In the genomic region with DNA sequence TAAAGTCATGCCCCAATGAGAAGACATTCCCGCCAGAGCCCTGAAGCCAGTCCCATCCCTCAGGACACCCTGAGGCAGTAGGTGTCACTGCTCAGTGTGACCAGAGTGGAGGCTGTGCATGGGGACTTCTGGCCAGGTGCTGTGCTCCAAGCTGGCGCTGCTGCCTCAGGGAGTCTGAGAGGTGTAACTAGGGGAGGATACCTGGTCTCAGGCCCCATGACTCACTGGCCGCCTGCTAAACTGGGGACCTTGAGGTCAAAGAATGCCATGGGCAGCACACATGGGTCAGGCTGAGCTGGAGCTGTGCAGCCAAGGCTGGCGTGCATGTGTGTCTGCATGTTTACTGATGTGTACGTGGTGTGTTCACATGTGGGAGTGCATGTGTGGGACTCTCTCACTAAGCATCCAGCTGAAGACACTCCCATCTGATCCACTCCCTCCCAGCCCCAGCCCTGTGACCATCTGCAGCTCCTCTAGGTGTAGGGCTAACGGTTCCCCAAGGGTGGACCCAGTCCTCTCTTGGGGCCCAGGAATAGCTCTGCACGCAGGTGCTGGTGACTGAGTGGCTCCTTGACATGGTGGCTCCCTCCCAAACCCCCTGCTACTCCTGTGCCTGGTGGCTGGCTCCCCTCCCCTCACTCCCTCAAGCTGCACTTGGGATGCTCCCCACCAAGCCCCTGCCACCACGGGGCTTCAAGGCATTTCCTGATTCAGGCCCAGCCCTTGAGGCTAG, we compare ENCODE assay signal across 1 cellular context.
TF ChIP-seq lines count a peak whose summit lies in the region.

No MANE protein-coding gene starts in this region.

TF ChIP-seq in SK-N-SH treated with all-trans-retinoic acid at 6 μM for 48 hours, 23 proteins besides CTCF, POLR2A, EP300 and RAD21 (continued from another document):
- TF ChIP-seq, protein P1, sequence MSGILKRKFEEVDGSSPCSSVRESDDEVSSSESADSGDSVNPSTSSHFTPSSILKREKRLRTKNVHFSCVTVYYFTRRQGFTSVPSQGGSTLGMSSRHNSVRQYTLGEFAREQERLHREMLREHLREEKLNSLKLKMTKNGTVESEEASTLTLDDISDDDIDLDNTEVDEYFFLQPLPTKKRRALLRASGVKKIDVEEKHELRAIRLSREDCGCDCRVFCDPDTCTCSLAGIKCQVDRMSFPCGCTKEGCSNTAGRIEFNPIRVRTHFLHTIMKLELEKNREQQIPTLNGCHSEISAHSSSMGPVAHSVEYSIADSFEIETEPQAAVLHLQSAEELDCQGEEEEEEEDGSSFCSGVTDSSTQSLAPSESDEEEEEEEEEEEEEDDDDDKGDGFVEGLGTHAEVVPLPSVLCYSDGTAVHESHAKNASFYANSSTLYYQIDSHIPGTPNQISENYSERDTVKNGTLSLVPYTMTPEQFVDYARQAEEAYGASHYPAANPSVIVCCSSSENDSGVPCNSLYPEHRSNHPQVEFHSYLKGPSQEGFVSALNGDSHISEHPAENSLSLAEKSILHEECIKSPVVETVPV (CRISPR knock-in tag; IDR thresholded peaks at IDR 0.05) = no peak
- no peak for TF ChIP-seq GLIS3 (CRISPR knock-in tag; IDR thresholded peaks at IDR 0.05)
- TF ChIP-seq ISL1 (CRISPR knock-in tag; IDR thresholded peaks at IDR 0.05) = no peak
- TF ChIP-seq, protein P2, sequence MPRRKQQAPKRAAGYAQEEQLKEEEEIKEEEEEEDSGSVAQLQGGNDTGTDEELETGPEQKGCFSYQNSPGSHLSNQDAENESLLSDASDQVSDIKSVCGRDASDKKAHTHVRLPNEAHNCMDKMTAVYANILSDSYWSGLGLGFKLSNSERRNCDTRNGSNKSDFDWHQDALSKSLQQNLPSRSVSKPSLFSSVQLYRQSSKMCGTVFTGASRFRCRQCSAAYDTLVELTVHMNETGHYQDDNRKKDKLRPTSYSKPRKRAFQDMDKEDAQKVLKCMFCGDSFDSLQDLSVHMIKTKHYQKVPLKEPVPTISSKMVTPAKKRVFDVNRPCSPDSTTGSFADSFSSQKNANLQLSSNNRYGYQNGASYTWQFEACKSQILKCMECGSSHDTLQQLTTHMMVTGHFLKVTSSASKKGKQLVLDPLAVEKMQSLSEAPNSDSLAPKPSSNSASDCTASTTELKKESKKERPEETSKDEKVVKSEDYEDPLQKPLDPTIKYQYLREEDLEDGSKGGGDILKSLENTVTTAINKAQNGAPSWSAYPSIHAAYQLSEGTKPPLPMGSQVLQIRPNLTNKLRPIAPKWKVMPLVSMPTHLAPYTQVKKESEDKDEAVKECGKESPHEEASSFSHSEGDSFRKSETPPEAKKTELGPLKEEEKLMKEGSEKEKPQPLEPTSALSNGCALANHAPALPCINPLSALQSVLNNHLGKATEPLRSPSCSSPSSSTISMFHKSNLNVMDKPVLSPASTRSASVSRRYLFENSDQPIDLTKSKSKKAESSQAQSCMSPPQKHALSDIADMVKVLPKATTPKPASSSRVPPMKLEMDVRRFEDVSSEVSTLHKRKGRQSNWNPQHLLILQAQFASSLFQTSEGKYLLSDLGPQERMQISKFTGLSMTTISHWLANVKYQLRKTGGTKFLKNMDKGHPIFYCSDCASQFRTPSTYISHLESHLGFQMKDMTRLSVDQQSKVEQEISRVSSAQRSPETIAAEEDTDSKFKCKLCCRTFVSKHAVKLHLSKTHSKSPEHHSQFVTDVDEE (CRISPR knock-in tag; IDR thresholded peaks at IDR 0.05) = no peak
- TF ChIP-seq OSR1 (CRISPR knock-in tag; IDR thresholded peaks at IDR 0.05) = no peak
- TF ChIP-seq, protein P3, sequence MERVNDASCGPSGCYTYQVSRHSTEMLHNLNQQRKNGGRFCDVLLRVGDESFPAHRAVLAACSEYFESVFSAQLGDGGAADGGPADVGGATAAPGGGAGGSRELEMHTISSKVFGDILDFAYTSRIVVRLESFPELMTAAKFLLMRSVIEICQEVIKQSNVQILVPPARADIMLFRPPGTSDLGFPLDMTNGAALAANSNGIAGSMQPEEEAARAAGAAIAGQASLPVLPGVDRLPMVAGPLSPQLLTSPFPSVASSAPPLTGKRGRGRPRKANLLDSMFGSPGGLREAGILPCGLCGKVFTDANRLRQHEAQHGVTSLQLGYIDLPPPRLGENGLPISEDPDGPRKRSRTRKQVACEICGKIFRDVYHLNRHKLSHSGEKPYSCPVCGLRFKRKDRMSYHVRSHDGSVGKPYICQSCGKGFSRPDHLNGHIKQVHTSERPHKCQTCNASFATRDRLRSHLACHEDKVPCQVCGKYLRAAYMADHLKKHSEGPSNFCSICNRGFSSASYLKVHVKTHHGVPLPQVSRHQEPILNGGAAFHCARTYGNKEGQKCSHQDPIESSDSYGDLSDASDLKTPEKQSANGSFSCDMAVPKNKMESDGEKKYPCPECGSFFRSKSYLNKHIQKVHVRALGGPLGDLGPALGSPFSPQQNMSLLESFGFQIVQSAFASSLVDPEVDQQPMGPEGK (CRISPR knock-in tag; IDR thresholded peaks at IDR 0.05; ENCODE audit: borderline replicate concordance) = no peak
- no peak for TF ChIP-seq ARNTL (CRISPR knock-in tag; IDR thresholded peaks at IDR 0.05; ENCODE audit: borderline replicate concordance, low read depth)
- TF ChIP-seq ZNF565 (CRISPR knock-in tag; conservative IDR thresholded peaks at IDR 0.05; ENCODE audit: low read depth) = no peak
- no peak for TF ChIP-seq PPARA (CRISPR knock-in tag; IDR thresholded peaks at IDR 0.05; ENCODE audit: borderline replicate concordance)
